Comparison of ENCODE assay signal across 9 cellular contexts in the genomic region with DNA sequence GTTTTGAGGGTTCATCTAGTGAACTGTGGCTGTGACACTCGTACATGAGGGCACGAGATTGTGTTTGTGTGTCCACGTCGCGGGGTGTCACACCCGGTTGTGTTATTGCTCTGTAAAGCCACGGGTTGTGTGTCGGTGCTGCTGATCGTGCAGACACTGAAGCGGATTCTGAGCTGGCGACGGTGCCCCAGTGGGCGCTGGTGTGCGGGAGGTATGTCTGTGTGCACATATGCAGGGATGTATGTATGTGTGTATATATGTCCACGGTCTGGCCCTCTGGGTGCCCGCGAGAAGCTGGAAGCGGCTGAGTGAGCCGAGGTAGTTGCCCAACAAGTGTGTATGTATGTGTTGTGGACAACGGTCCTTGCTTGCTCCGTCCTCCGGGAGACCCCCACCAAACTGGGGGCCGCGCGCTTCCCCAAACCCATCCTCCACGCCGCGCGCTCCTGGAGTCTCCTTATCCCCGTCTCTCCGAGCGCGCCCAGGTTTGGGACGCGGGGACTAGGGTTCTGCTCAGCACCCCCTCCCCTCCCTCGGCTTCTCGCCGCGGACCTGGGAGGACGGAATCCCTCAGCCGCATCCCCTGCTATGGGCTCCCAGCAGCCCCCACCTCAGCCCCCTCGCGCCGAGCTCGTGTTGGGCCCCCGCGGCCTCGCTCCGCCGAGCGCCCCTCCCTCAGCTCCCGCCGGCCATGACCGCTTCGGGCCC. TPM values are rescaled to one million over a fixed set of nuclear protein-coding genes. Genes with fewer than 3 reads are reported as not detected.
DNase-seq lines count a peak whose midpoint lies in the region; ATAC-seq and TF ChIP-seq lines count a peak whose summit lies in the region.
"Had no signal": no experiment of that assay in that cellular context is flagged by ENCODE, and none has a peak within 500 bp of the region (broad histone marks: within the 10 kb centered on the region; RNA-seq: fewer than 3 reads in every experiment).

No MANE protein-coding gene starts in this region.

- H3K27me3 ChIP-seq in CD8-positive, alpha-beta memory T cell (ENCODE audit: insufficient read depth, low read length, poor library complexity, severe bottlenecking), result peaks cover 70% of the 10 kb centered on the region
- H3K27me3 ChIP-seq in brain microvascular endothelial cell (replicated peaks) (peaks cover 68% of the 10 kb centered on the region), right lobe of liver (no peaks in the 10 kb centered on the region), subcutaneous abdominal adipose tissue (ENCODE audit: control insufficient read depth in 5 of 5, insufficient read depth in 4 of 5, low read length in 5 of 5) (peaks cover 20 to 61% (median 51%) of the 10 kb centered on the region in 5 donors)

- H3K27ac ChIP-seq in CD8-positive, alpha-beta memory T cell (ENCODE audit: low read depth, low read length), result no peak overlapping the region
- H3K27ac ChIP-seq in brain microvascular endothelial cell (no peak overlapping the region), right lobe of liver (peak overlapping the region; percentile 63 to 70 (median 67)), subcutaneous abdominal adipose tissue (ENCODE audit: low read depth, low read length) (peak overlapping the region; percentile 70)
- H3K27ac ChIP-seq: HL-60 had no signal

- POLR2A ChIA-PET in CD8-positive, alpha-beta memory T cell (lab: Charles Lee), result interaction anchor here (0.8 to 3.8 kb wide), 3 partner anchors 92 to 185 kb away, joined by 3 to 21 read pairs (median 17); no protein-coding TSS in a partner anchor

- peak overlapping the region; percentile 16 for H3K4me3 ChIP-seq in CD8-positive, alpha-beta memory T cell (ENCODE audit: low read length)
- H3K4me3 ChIP-seq in brain microvascular endothelial cell (ENCODE audit: low read depth, low read length) (peak overlapping the region; percentile 53), right lobe of liver (peak overlapping the region; percentile 70 to 84 (median 80)), subcutaneous abdominal adipose tissue (ENCODE audit: low read depth in 1 of 5, low read length in 5 of 5) (peak overlapping the region; percentile 65 to 86 (median 74))

- ATAC-seq in right lobe of liver (no peak), GM21576 (IDR thresholded peaks at IDR 0.05; ENCODE audit: unreplicated experiment) (no peak)

- DNase-seq in CD8-positive, alpha-beta memory T cell, result peak in 1 of 5 donors; percentile 10
- peak; percentile 75 for DNase-seq in NCI-H748 (lab: John Stamatoyannopoulos, UW; ENCODE audit: unreplicated experiment)
- no peak for DNase-seq in brain microvascular endothelial cell
- peak in 2 of 3 donors; percentile 42 to 48 for DNase-seq in right lobe of liver
- DNase-seq in SKM-1 (lab: John Stamatoyannopoulos, UW; ENCODE audit: unreplicated experiment), result no peak
- DNase-seq in putamen (ENCODE audit: low spot score), result no peak

- peak overlapping the region in 4 of 5 donors; percentile 42 to 77 (median 64) for H3K9ac ChIP-seq in subcutaneous abdominal adipose tissue (ENCODE audit: low read length in 5 of 5)

- no peak for TF ChIP-seq POLR2A in right lobe of liver (IDR thresholded peaks at IDR 0.05)

- peaks cover 22 to 36% (median 28%) of the 10 kb centered on the region in 3 donors for H3K4me1 Mint-ChIP-seq in CD8-positive, alpha-beta memory T cell

- no peaks in the 10 kb centered on the region for H3K36me3 ChIP-seq in CD8-positive, alpha-beta memory T cell (ENCODE audit: insufficient read depth, low read length)
- H3K36me3 ChIP-seq in brain microvascular endothelial cell (replicated peaks), result no peaks in the 10 kb centered on the region
- H3K36me3 ChIP-seq in right lobe of liver, result no peaks in the 10 kb centered on the region
- H3K36me3 ChIP-seq in subcutaneous abdominal adipose tissue (ENCODE audit: control insufficient read depth in 5 of 5, insufficient read depth in 5 of 5, low read length in 5 of 5), result no peaks in the 10 kb centered on the region

- intact Hi-C loops in right lobe of liver (cut with DNase I), result no loop called here

- peak overlapping the region; percentile 57 to 81 (median 75) for H3K4me3 Mint-ChIP-seq in CD8-positive, alpha-beta memory T cell

- TF ChIP-seq CTCF in brain microvascular endothelial cell (IDR thresholded peaks at IDR 0.05; ENCODE audit: low read depth, low read length, missing control alignments) (no peak), right lobe of liver (IDR thresholded peaks at IDR 0.05) (no peak)

- H3K36me3 Mint-ChIP-seq in CD8-positive, alpha-beta memory T cell, result no peaks in the 10 kb centered on the region

- H3K9me3 ChIP-seq in CD8-positive, alpha-beta memory T cell (ENCODE audit: low read length), result no peaks in the 10 kb centered on the region
- H3K9me3 ChIP-seq in right lobe of liver, result no peaks in the 10 kb centered on the region
- no peaks in the 10 kb centered on the region for H3K9me3 ChIP-seq in subcutaneous abdominal adipose tissue (ENCODE audit: control insufficient read depth in 5 of 5, low read length in 5 of 5)

- in situ Hi-C loops in brain microvascular endothelial cell (cut with HindIII; ENCODE audit: low pct_ligation_motif_present, low sequenced_read_pairs), result no loop called here

- H3K27me3 Mint-ChIP-seq in CD8-positive, alpha-beta memory T cell, result peaks cover 66 to 79% of the 10 kb centered on the region in 2 donors

- 0% methylated on average over 9 of the region's 55 CpGs for WGBS in right lobe of liver (ENCODE audit: insufficient coverage, low coverage, low lambda C conversion rate, missing lambda C conversion rate)

- H3K27ac Mint-ChIP-seq in CD8-positive, alpha-beta memory T cell, result peak overlapping the region in 3 of 8 donors; percentile 19 to 70 (median 20)

- no peaks in the 10 kb centered on the region for H3K9me3 Mint-ChIP-seq in CD8-positive, alpha-beta memory T cell

- peaks cover 27% of the 10 kb centered on the region for H3K4me1 ChIP-seq in CD8-positive, alpha-beta memory T cell (ENCODE audit: insufficient read depth, low read length)
- H3K4me1 ChIP-seq in right lobe of liver (peaks cover 0 to 21% (median 3%) of the 10 kb centered on the region in 4 donors), subcutaneous abdominal adipose tissue (ENCODE audit: control insufficient read depth in 5 of 5, insufficient read depth in 5 of 5, low read length in 5 of 5) (peaks cover 7 to 75% (median 33%) of the 10 kb centered on the region in 5 donors)

- CTCF ChIA-PET in CD8-positive, alpha-beta memory T cell (lab: Charles Lee), result interaction anchor here (0.9 to 9.0 kb wide), 28 partner anchors 8 to 310 kb away, joined by 3 to 184 read pairs (median 6); a partner anchor contains a TSS

RNA-seq across cellular contexts. Expression of a gene that starts 0.6 kb away (rescaled TPM):
- total RNA-seq in CD8-positive, alpha-beta memory T cell, result not detected
- 0.54 TPM for polyA plus RNA-seq in CD8-positive, alpha-beta memory T cell
- 10 to 100 TPM; 20.8 to 44.1 (median 29.4) TPM for total RNA-seq in right lobe of liver

RNA-seq across cellular contexts. Expression of a gene that starts 46.0 kb away (rescaled TPM):
- total RNA-seq in CD8-positive, alpha-beta memory T cell, result 10 to 100 TPM; 48.8 to 50.2 TPM
- polyA plus RNA-seq in CD8-positive, alpha-beta memory T cell, result 27.3 TPM
- total RNA-seq in right lobe of liver, result 10 to 100 TPM; 39.4 to 57.9 (median 43.8) TPM

Comparison
In these comparisons a context has a peak if more than half of its experiments do, and no peak if none do; other contexts are left out.
1. DNase-seq: peak in NCI-H748 (single experiment) and right lobe of liver (2 of 3); none in brain microvascular endothelial cell (single experiment), SKM-1 (single experiment) and putamen (single experiment).
2. H3K27ac ChIP-seq: peak in right lobe of liver (3 of 3) and subcutaneous abdominal adipose tissue (single experiment); none in CD8-positive, alpha-beta memory T cell (single experiment) and brain microvascular endothelial cell (single experiment).
3. H3K4me3 ChIP-seq: peak in every context shown above with its lines; median percentile 80 in right lobe of liver; 74 in subcutaneous abdominal adipose tissue; 53 in brain microvascular endothelial cell; 16 in CD8-positive, alpha-beta memory T cell.
4. RNA of a gene that starts 0.6 kb away (total RNA-seq): 20.8 to 44.1 TPM in right lobe of liver; not detected in CD8-positive, alpha-beta memory T cell; every median in the first group is over 10 times any median in the second.